In genomic region chr4:128831526-128832252, GRCh38 we compare ENCODE assay signal across 8 cellular contexts. TPM values are rescaled to one million over a fixed set of nuclear protein-coding genes. Genes with fewer than 3 reads are reported as not detected.
A peak's percentile ranks its signal among the peaks of the same experiment; 100 is the strongest.
DNase-seq lines count a peak whose midpoint lies in the region; ATAC-seq and TF ChIP-seq lines count a peak whose summit lies in the region.

No MANE protein-coding gene starts in this region.

- no peaks in the 10 kb centered on the region for H3K27me3 ChIP-seq in PC-9 (ENCODE audit: insufficient read depth, low read depth)

- CTCF ChIA-PET in PC-9 (lab: Charles Lee), result no interaction called here

- no peak overlapping the region for H2AFZ ChIP-seq in PC-9

- DNase-seq in NCI-H187 treated with DMSO at 0.1 percent for 48 hours (lab: John Stamatoyannopoulos, UW) (peak; percentile 0), NCI-H187 (lab: John Stamatoyannopoulos, UW) (no peak), amniotic epithelial cell (ENCODE audit: low read depth) (peak; percentile 30), AML-193 (lab: John Stamatoyannopoulos, UW) (no peak), lower leg skin (ENCODE audit: low spot score in 2 of 2) (no peak), PC-9 (no peak)

- H3K4me2 ChIP-seq in PC-9, result no peak overlapping the region

- POLR2A ChIA-PET in PC-9 (lab: Charles Lee; ENCODE audit: unreplicated experiment), result no interaction called here

- WGBS in lower leg skin, 2 donors, result 61 to 69% methylated on average over 9 of the region's 9 CpGs

- no peak overlapping the region for H3K4me3 ChIP-seq in lower leg skin (ENCODE audit: low read depth, poor library complexity, severe bottlenecking)
- no peak overlapping the region for H3K4me3 ChIP-seq in PC-9

- H3K4me1 Mint-ChIP-seq in nephron, result peaks cover 49% of the 10 kb centered on the region

- no peaks in the 10 kb centered on the region for H3K9me2 ChIP-seq in PC-9 (ENCODE audit: insufficient read depth)

- H4K20me1 ChIP-seq in PC-9 (ENCODE audit: insufficient read depth), result peaks cover 5% of the 10 kb centered on the region; the same call in 1 of the 2 replicates

- no peaks in the 10 kb centered on the region for H3K9me3 Mint-ChIP-seq in nephron

- no peak overlapping the region for H3K27ac ChIP-seq in PC-9

- H3K27ac Mint-ChIP-seq in nephron, result peak overlapping the region; percentile 43 to 76 (median 68)

- peak; percentile 56 for ATAC-seq in HG03342 (IDR thresholded peaks at IDR 0.05; ENCODE audit: unreplicated experiment)

- no TSS peak for BruUV-seq in PC-9 (replicated peaks; lab: Mats Ljungman, UMichigan)

- H3K36me3 ChIP-seq in PC-9 (ENCODE audit: low read depth), result no peaks in the 10 kb centered on the region

- H3K4me3 Mint-ChIP-seq in nephron, result peak overlapping the region in 2 of 3 experiments; percentile 19 to 42

- TF ChIP-seq POLR2A in lower leg skin (IDR thresholded peaks at IDR 0.05), result no peak

- H3K27me3 Mint-ChIP-seq in nephron (ENCODE audit: low read depth), result no peaks in the 10 kb centered on the region

- peaks cover 39% of the 10 kb centered on the region for H3K79me2 ChIP-seq in PC-9 (ENCODE audit: low read depth)

- H3K36me3 Mint-ChIP-seq in nephron (ENCODE audit: low read depth), result peaks cover 13% of the 10 kb centered on the region

- H3K4me1 ChIP-seq in PC-9 (replicated peaks; ENCODE audit: insufficient read depth), result no peaks in the 10 kb centered on the region

- no peaks in the 10 kb centered on the region for H3F3A ChIP-seq in PC-9 (ENCODE audit: insufficient read depth, low read depth)

- TF ChIP-seq CTCF in nephron (IDR thresholded peaks at IDR 0.05; ENCODE audit: unreplicated experiment in 3 of 3) (no peak), lower leg skin (IDR thresholded peaks at IDR 0.05) (no peak), PC-9 (conservative IDR thresholded peaks at IDR 0.05) (no peak)

- H3K9me3 ChIP-seq in PC-9 (ENCODE audit: insufficient read depth, low read depth), result no peaks in the 10 kb centered on the region

- intact Hi-C loops in lower leg skin (cut with DNase I; ENCODE audit: low total_unique reads), result no loop called here
- intact Hi-C loops in PC-9 (cut with micrococcal nuclease; ENCODE audit: unreplicated experiment), result no loop called here

RNA-seq across cellular contexts. Expression of gene JADE1, which starts 22.2 kb away (rescaled TPM):
- total RNA-seq in lower leg skin, result 10 to 100 TPM; 13.5 to 36.7 (median 19.6) TPM
- 23.1 and 30.7 TPM in 2 replicates for total RNA-seq in PC-9 (2021)

Comparison
In these comparisons a context has a peak if more than half of its experiments do, and no peak if none do; other contexts are left out.
1. DNase-seq: peak in NCI-H187 treated with DMSO at 0.1 percent for 48 hours (single experiment) and amniotic epithelial cell (single experiment); none in NCI-H187 (0 of 2), AML-193 (0 of 2), lower leg skin (0 of 2) and PC-9 (0 of 2).